In genomic region chr11:125625225-125625593, GRCh38 we compare ENCODE assay signal across 8 cellular contexts.
DNase-seq lines count a peak whose midpoint lies in the region; ATAC-seq lines count a peak whose summit lies in the region.

No MANE protein-coding gene starts in this region.

- H3K27ac Mint-ChIP-seq in memory B cell: peak overlapping the region; percentile 97

- peak; percentile 95 for DNase-seq in KG1 (lab: John Stamatoyannopoulos, UW)
- peak in 11 of 61 donors; percentile 44 to 82 (median 73) for DNase-seq in caudate nucleus (lab: John Stamatoyannopoulos, UW)
- DNase-seq in memory B cell (ENCODE audit: low spot score in 2 of 2): no peak
- no peak for DNase-seq in AG08395 (ENCODE audit: low spot score)

- no peaks in the 10 kb centered on the region for H3K27me3 Mint-ChIP-seq in memory B cell

- peak overlapping the region; percentile 99 for H3K4me3 Mint-ChIP-seq in memory B cell

- peak; percentile 14 for ATAC-seq in GM18508 (IDR thresholded peaks at IDR 0.05; ENCODE audit: insufficient read depth, unreplicated experiment)
- no peak for ATAC-seq in memory B cell (ENCODE audit: low read depth)
- no peak for ATAC-seq in GM21786 (IDR thresholded peaks at IDR 0.05; ENCODE audit: unreplicated experiment)
- ATAC-seq in HG03439 (IDR thresholded peaks at IDR 0.05; ENCODE audit: unreplicated experiment): no peak
- ATAC-seq in GM18868 (IDR thresholded peaks at IDR 0.05; ENCODE audit: unreplicated experiment): no peak

- H3K4me1 Mint-ChIP-seq in memory B cell: peaks cover 16% of the 10 kb centered on the region

- no peaks in the 10 kb centered on the region for H3K9me3 Mint-ChIP-seq in memory B cell

- H3K27ac ChIP-seq in caudate nucleus (ENCODE audit: low read depth, low read length): peak overlapping the region; percentile 98

- peaks cover 2% of the 10 kb centered on the region for H3K36me3 Mint-ChIP-seq in memory B cell
